25 cellular contexts compared by ENCODE assay signal in genomic region chr5:42553461-42553860, GRCh38.
"Had no signal": no experiment of that assay in that cellular context is flagged by ENCODE, and none has a peak within 500 bp of the region (broad histone marks: within the 10 kb centered on the region; RNA-seq: fewer than 3 reads in every experiment).

No MANE protein-coding gene starts in this region.

- H3K9ac ChIP-seq: parathyroid adenoma had no signal

- DNase-seq: dermis blood vessel endothelial cell; effector memory CD4-positive, alpha-beta T cell; erythroblast; esophagus squamous epithelium; head of caudate nucleus; kidney; left lung; mucosa of descending colon; naive B cell; spleen; stimulated activated CD4-positive, alpha-beta T cell treated with anti-CD3 and anti-CD28 coated beads, Interleukin-4, amount 100 ng/mL, for 4 hours; stimulated activated naive CD8-positive, alpha-beta T cell treated with anti-CD3 and anti-CD28 coated beads, Interleukin-15, Interleukin-2, amounts not matched to agents 100 U/mL and 50 U/mL, for 24 hours; upper lobe of right lung had no signal

- H3K27ac ChIP-seq: coronary artery, esophagus squamous epithelium, left lung, parathyroid adenoma, skin epidermis, thoracic aorta, tibial nerve, upper lobe of right lung, vagina had no signal

- H3K27me3 ChIP-seq: esophagus squamous epithelium, left lung, right atrium auricular region, spleen, tibial nerve, upper lobe of right lung, vagina had no signal

- H3K79me2 ChIP-seq: parathyroid adenoma had no signal

- H3K9me3 ChIP-seq: esophagus squamous epithelium, left lung, mucosa of descending colon, right atrium auricular region, spleen, thoracic aorta, tibial nerve, upper lobe of right lung, vagina had no signal

- ATAC-seq: left lung; mucosa of descending colon; natural killer cell treated with Interleukin-12 subunit alpha and Interleukin-12 subunit beta and Interleukin-15 and Interleukin-18, amount 100 ng/mL, for 72 hours; stimulated activated memory B cell treated with anti-CD40 and anti-IgM and Interleukin-4, amounts not matched to agents 10 μg/mL and 1 μg/mL and 100 μg/mL, for 72 hours; stimulated activated naive CD8-positive, alpha-beta T cell treated with anti-CD3 and anti-CD28 coated beads, Interleukin-15, Interleukin-2, amounts not matched to agents 100 U/mL and 50 U/mL, for 24 hours; upper lobe of right lung had no signal

- FAIRE-seq: endometrium, frontal cortex, kidney had no signal

- H3K4me1 ChIP-seq: esophagus squamous epithelium, left lung, parathyroid adenoma, spleen, upper lobe of right lung, vagina had no signal

- H3K4me3 ChIP-seq: coronary artery, esophagus squamous epithelium, left lung, lung, mucosa of descending colon, right atrium auricular region, skin epidermis, spleen, thoracic aorta, tibial nerve, upper lobe of right lung, vagina had no signal

- H2AFZ ChIP-seq: parathyroid adenoma had no signal

- H3K36me3 ChIP-seq: esophagus squamous epithelium, left lung, right atrium auricular region, spleen, thoracic aorta, tibial nerve, upper lobe of right lung, vagina had no signal
